ENCODE assay signal across 16 cellular contexts in the genomic region with DNA sequence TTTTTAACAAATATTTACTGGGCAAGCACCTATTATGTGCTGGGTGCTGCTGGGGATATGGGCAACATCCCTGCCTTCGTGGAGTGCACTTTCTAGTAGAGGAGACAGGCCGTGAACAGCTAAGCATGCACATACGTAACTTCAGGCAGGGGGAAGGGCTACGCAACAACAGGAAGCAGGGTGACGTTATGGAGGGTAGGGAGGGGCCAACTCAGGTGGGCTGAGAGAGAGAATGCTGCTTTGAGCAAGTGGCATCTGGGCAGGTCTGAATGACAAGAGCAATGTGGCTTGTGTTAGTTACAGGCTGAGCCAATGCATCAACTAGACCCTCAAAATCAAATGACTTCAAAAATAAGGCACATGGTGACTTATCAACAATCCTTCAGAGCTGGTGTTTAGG.
DNase-seq lines count a peak whose midpoint lies in the region; ATAC-seq, FAIRE-seq and TF ChIP-seq lines count a peak whose summit lies in the region.
"Had no signal": no experiment of that assay in that cellular context is flagged by ENCODE, and none has a peak within 500 bp of the region (broad histone marks: within the 10 kb centered on the region; RNA-seq: fewer than 3 reads in every experiment).

No MANE protein-coding gene starts in this region.

- TF ChIP-seq CTCF in right atrium auricular region (IDR thresholded peaks at IDR 0.05): no peak
- no peak for TF ChIP-seq CTCF in bronchial epithelial cell (IDR thresholded peaks at IDR 0.05; ENCODE audit: insufficient read depth, low read length, severe bottlenecking)

- H3K4me1 ChIP-seq in right atrium auricular region (no peaks in the 10 kb centered on the region), Karpas-422 (ENCODE audit: low read length) (no peaks in the 10 kb centered on the region)
- H3K4me1 ChIP-seq: BLaER1 had no signal

- H3K36me3 ChIP-seq in right atrium auricular region (no peaks in the 10 kb centered on the region), bronchial epithelial cell (ENCODE audit: control insufficient read depth, insufficient read depth, low read length) (no peaks in the 10 kb centered on the region), Karpas-422 (ENCODE audit: insufficient read depth, low read length) (no peaks in the 10 kb centered on the region)
- H3K36me3 ChIP-seq: BLaER1 had no signal

- H3K9ac ChIP-seq in Karpas-422 (ENCODE audit: low read length): no peak overlapping the region
- H3K9ac ChIP-seq: BLaER1 had no signal

- peak; percentile 43 for FAIRE-seq in bronchial epithelial cell (lab: Jason Lieb, UNC)
- FAIRE-seq: HTR-8/SVneo had no signal

- no peaks in the 10 kb centered on the region for H3K27me3 ChIP-seq in right atrium auricular region
- H3K27me3 ChIP-seq in bronchial epithelial cell (ENCODE audit: control insufficient read depth, insufficient read depth, low read length): no peaks in the 10 kb centered on the region
- no peaks in the 10 kb centered on the region for H3K27me3 ChIP-seq in Karpas-422 (ENCODE audit: low read length)
- H3K27me3 ChIP-seq: BLaER1 had no signal

- no peaks in the 10 kb centered on the region for H3K9me2 ChIP-seq in Karpas-422 (replicated peaks; ENCODE audit: insufficient read depth, low read length)

- no peak overlapping the region for H3K4me2 ChIP-seq in Karpas-422 (ENCODE audit: low read depth, low read length, poor library complexity, severe bottlenecking)
- H3K4me2 ChIP-seq: BLaER1 had no signal

- H3K9me3 ChIP-seq in right atrium auricular region (no peaks in the 10 kb centered on the region), Karpas-422 (ENCODE audit: low read length) (no peaks in the 10 kb centered on the region)
- H3K9me3 ChIP-seq: BLaER1 had no signal

- no peaks in the 10 kb centered on the region for H4K20me1 ChIP-seq in Karpas-422 (ENCODE audit: insufficient read depth, low read depth, low read length)
- H4K20me1 ChIP-seq: BLaER1 had no signal

- no peaks in the 10 kb centered on the region for H3K79me2 ChIP-seq in Karpas-422 (ENCODE audit: low read length)

- no peak overlapping the region for H3K4me3 ChIP-seq in right atrium auricular region
- no peak overlapping the region for H3K4me3 ChIP-seq in bronchial epithelial cell (ENCODE audit: low read depth, low read length)
- no peak overlapping the region for H3K4me3 ChIP-seq in Karpas-422 (ENCODE audit: low read length)
- H3K4me3 ChIP-seq: BLaER1 had no signal

- ATAC-seq in left ventricle myocardium superior: no peak

- H3K27ac ChIP-seq in right atrium auricular region (no peak overlapping the region), Karpas-422 (ENCODE audit: low read length) (no peak overlapping the region)
- H3K27ac ChIP-seq: BLaER1 had no signal

- H2AFZ ChIP-seq in Karpas-422 (ENCODE audit: low read length): no peak overlapping the region

- intact Hi-C loops in left ventricle myocardium superior (cut with micrococcal nuclease): no loop called here

- peak; percentile 26 for DNase-seq in right atrium auricular region (ENCODE audit: low spot score)
- DNase-seq in left ventricle myocardium superior: no peak
- no peak for DNase-seq in bronchial epithelial cell (ENCODE audit: low read depth)
- DNase-seq in islet precursor cell: peak; percentile 35
- no peak for DNase-seq in GF-D8 (lab: John Stamatoyannopoulos, UW)
- no peak for DNase-seq in Karpas-422
- DNase-seq in hippocampal formation (lab: John Stamatoyannopoulos, UW): no peak
- DNase-seq: 8988T; CD4-positive, alpha-beta memory T cell; DMS153; DMS79; GDM1; GOT3; H7 had no signal

Comparison
In these comparisons a context has a peak if more than half of its experiments do, and no peak if none do; other contexts are left out.
1. DNase-seq: peak in right atrium auricular region (single experiment) and islet precursor cell (single experiment); none in left ventricle myocardium superior (single experiment), bronchial epithelial cell (single experiment), GF-D8 (single experiment), Karpas-422 (single experiment) and hippocampal formation (0 of 2).